In the genomic region with DNA sequence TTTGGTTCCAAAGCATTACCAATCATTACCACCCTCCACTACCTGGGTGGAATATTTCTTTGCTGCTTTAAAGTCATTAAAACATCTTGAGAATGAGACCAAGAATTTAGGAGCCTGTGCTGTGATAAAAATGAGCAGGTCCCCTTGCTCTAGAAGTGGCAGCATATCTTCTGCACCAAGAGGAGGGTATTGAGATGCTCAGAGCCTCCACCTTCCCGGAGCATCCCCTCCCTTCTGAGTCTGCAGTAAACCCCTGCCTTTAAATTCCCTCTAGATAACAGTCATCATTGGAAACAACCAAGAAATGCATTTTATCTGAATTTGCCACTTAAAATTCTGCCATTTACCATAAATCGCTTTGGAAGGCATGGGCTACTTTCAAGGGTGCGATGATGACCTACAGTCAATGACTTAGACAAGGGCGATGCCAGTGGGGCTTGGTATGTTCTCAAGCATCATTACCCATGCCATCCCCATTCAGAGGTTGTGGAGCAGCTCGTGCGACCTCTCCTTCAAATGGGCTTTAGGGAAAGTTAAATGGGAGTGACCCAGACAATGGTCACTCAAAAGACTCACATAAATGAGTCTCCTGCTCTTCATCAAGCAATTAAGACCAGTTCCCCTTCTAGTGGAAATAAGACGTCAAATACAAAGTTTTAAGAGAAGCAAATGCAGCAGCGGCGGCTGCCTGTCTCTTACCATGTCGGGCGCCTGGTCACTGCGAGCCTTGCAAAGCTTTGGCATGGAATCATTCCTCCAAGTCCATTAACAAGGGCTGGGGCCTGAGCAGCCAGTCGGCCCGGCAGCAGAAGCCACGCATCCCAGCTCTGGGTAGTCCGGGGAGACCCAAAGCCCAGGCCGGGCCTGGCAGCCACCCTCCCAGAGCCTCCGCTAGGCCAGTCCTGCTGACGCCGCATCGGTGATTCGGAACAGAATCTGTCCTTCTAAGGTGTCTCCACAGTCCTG, we compare ENCODE assay signal across 11 cellular contexts.
DNase-seq lines count a peak whose midpoint lies in the region; ATAC-seq lines count a peak whose summit lies in the region.
"Had no signal": no experiment of that assay in that cellular context is flagged by ENCODE, and none has a peak within 500 bp of the region (broad histone marks: within the 10 kb centered on the region; RNA-seq: fewer than 3 reads in every experiment).

No MANE protein-coding gene starts in this region.

- H3K27ac Mint-ChIP-seq in T-helper 1 cell treated with Interleukin-12 subunit alpha and Interleukin-12 subunit beta and Interleukin-4 antibody, amounts not matched to agents 30 μg/mL and 1 μg/mL, for 36 hours, result peak overlapping the region; percentile 86
- H3K27ac Mint-ChIP-seq in T-cell, result peak overlapping the region; percentile 77 to 89
- H3K27ac Mint-ChIP-seq in effector memory CD8-positive, alpha-beta T cell, result peak overlapping the region; percentile 78 to 84
- peak overlapping the region; percentile 94 for H3K27ac Mint-ChIP-seq in stimulated activated naive CD8-positive, alpha-beta T cell treated with anti-CD3 and anti-CD28 coated beads, Interleukin-15, Interleukin-2, amounts not matched to agents 100 ng/mL and 50 ng/mL, for 24 hours

- H3K4me3 Mint-ChIP-seq in T-helper 1 cell treated with Interleukin-12 subunit alpha and Interleukin-12 subunit beta and Interleukin-4 antibody, amounts not matched to agents 30 μg/mL and 1 μg/mL, for 36 hours, result peak overlapping the region; percentile 64
- H3K4me3 Mint-ChIP-seq in T-cell, result peak overlapping the region; percentile 44 to 68 (median 53)
- peak overlapping the region; percentile 44 to 45 for H3K4me3 Mint-ChIP-seq in effector memory CD8-positive, alpha-beta T cell
- peak overlapping the region; percentile 85 for H3K4me3 Mint-ChIP-seq in stimulated activated naive CD8-positive, alpha-beta T cell treated with anti-CD3 and anti-CD28 coated beads, Interleukin-15, Interleukin-2, amounts not matched to agents 100 ng/mL and 50 ng/mL, for 24 hours

- H3K4me1 Mint-ChIP-seq in T-helper 1 cell treated with Interleukin-12 subunit alpha and Interleukin-12 subunit beta and Interleukin-4 antibody, amounts not matched to agents 30 μg/mL and 1 μg/mL, for 36 hours (ENCODE audit: low read depth), result peaks cover 53% of the 10 kb centered on the region
- peaks cover 24 to 44% (median 41%) of the 10 kb centered on the region in 3 donors for H3K4me1 Mint-ChIP-seq in T-cell
- H3K4me1 Mint-ChIP-seq in effector memory CD8-positive, alpha-beta T cell (ENCODE audit: low read depth in 2 of 2), result peaks cover 25 to 30% of the 10 kb centered on the region in 2 donors
- peaks cover 33% of the 10 kb centered on the region for H3K4me1 Mint-ChIP-seq in stimulated activated naive CD8-positive, alpha-beta T cell treated with anti-CD3 and anti-CD28 coated beads, Interleukin-15, Interleukin-2, amounts not matched to agents 100 ng/mL and 50 ng/mL, for 24 hours (ENCODE audit: low read depth)

- H3K9me3 Mint-ChIP-seq in T-helper 1 cell treated with Interleukin-12 subunit alpha and Interleukin-12 subunit beta and Interleukin-4 antibody, amounts not matched to agents 30 μg/mL and 1 μg/mL, for 36 hours, result no peaks in the 10 kb centered on the region
- H3K9me3 Mint-ChIP-seq in T-cell, result no peaks in the 10 kb centered on the region
- H3K9me3 Mint-ChIP-seq in effector memory CD8-positive, alpha-beta T cell, result no peaks in the 10 kb centered on the region
- H3K9me3 Mint-ChIP-seq in stimulated activated naive CD8-positive, alpha-beta T cell treated with anti-CD3 and anti-CD28 coated beads, Interleukin-15, Interleukin-2, amounts not matched to agents 100 ng/mL and 50 ng/mL, for 24 hours, result no peaks in the 10 kb centered on the region

- no peak for ATAC-seq in T-cell (replicated peaks in 1 of 4)
- no peak for ATAC-seq in effector memory CD8-positive, alpha-beta T cell (replicated peaks)

- peaks cover 3% of the 10 kb centered on the region for H3K36me3 Mint-ChIP-seq in T-helper 1 cell treated with Interleukin-12 subunit alpha and Interleukin-12 subunit beta and Interleukin-4 antibody, amounts not matched to agents 30 μg/mL and 1 μg/mL, for 36 hours (ENCODE audit: low read depth)
- H3K36me3 Mint-ChIP-seq in T-cell, result no peaks in the 10 kb centered on the region
- H3K36me3 Mint-ChIP-seq in effector memory CD8-positive, alpha-beta T cell (ENCODE audit: insufficient read depth), result peaks cover 24% of the 10 kb centered on the region
- peaks cover 14% of the 10 kb centered on the region for H3K36me3 Mint-ChIP-seq in stimulated activated naive CD8-positive, alpha-beta T cell treated with anti-CD3 and anti-CD28 coated beads, Interleukin-15, Interleukin-2, amounts not matched to agents 100 ng/mL and 50 ng/mL, for 24 hours (ENCODE audit: low read depth)

- no peaks in the 10 kb centered on the region for H3K27me3 Mint-ChIP-seq in T-helper 1 cell treated with Interleukin-12 subunit alpha and Interleukin-12 subunit beta and Interleukin-4 antibody, amounts not matched to agents 30 μg/mL and 1 μg/mL, for 36 hours (ENCODE audit: low read depth)
- peaks cover 6 to 27% of the 10 kb centered on the region in 2 donors for H3K27me3 Mint-ChIP-seq in T-cell
- peaks cover 0 to 10% of the 10 kb centered on the region in 2 donors for H3K27me3 Mint-ChIP-seq in effector memory CD8-positive, alpha-beta T cell
- no peaks in the 10 kb centered on the region for H3K27me3 Mint-ChIP-seq in stimulated activated naive CD8-positive, alpha-beta T cell treated with anti-CD3 and anti-CD28 coated beads, Interleukin-15, Interleukin-2, amounts not matched to agents 100 ng/mL and 50 ng/mL, for 24 hours

- CTCF ChIA-PET in T-cell (lab: Charles Lee), result no interaction called here

- POLR2A ChIA-PET in T-cell (lab: Charles Lee), result no interaction called here

- DNase-seq in T-helper 1 cell (no peak), T-cell (peak in 5 of 34 experiments; percentile 2 to 9 (median 2)), GM19240 (ENCODE audit: insufficient read length, low spot score) (no peak), NCI-H1930 (lab: John Stamatoyannopoulos, UW) (no peak), DMS153 (lab: John Stamatoyannopoulos, UW) (no peak)
- DNase-seq in effector memory CD8-positive, alpha-beta T cell, result no peak
- DNase-seq: anterior cingulate cortex, NCI-H526, retina had no signal
